Comparison of ENCODE assay signal across 1 cellular context in genomic region chr7:35801392-35802101, GRCh38.
TF ChIP-seq lines count a peak whose summit lies in the region.

No MANE protein-coding gene starts in this region.

TF ChIP-seq in WTC11, 78 proteins besides CTCF, POLR2A, EP300 and RAD21 (continued from another document):
- TF ChIP-seq ZNF138 (CRISPR knock-in tag; conservative IDR thresholded peaks at IDR 0.05) (0 out of 2 replicates have a peak, but pooled peaks have one; percentile 31), ATF1 (CRISPR knock-in tag; IDR thresholded peaks at IDR 0.05) (no peak)
TF ChIP-seq in WTC11: peak in this region for 8.
